Comparison of ENCODE assay signal across 11 cellular contexts in genomic region chr5:150672884-150673275, GRCh38. TPM values are rescaled to one million over a fixed set of nuclear protein-coding genes. Genes with fewer than 3 reads are reported as not detected.
DNase-seq lines count a peak whose midpoint lies in the region; ATAC-seq, FAIRE-seq and TF ChIP-seq lines count a peak whose summit lies in the region.
"Had no signal": no experiment of that assay in that cellular context is flagged by ENCODE, and none has a peak within 500 bp of the region (broad histone marks: within the 10 kb centered on the region; RNA-seq: fewer than 3 reads in every experiment).

No MANE protein-coding gene starts in this region.

- no peaks in the 10 kb centered on the region for H3K9me1 ChIP-seq in endothelial cell of umbilical vein (replicated peaks; ENCODE audit: control insufficient read depth, extremely low read depth, insufficient read depth, low read length)

- no peaks in the 10 kb centered on the region for H3K9me3 ChIP-seq in BE2C
- no peaks in the 10 kb centered on the region for H3K9me3 ChIP-seq in HUES6 (ENCODE audit: control insufficient read depth, insufficient read depth, low read depth, low read length)
- no peaks in the 10 kb centered on the region for H3K9me3 ChIP-seq in endothelial cell of umbilical vein (replicated peaks; ENCODE audit: control insufficient read depth, insufficient read depth, low read length)
- H3K9me3 ChIP-seq in neural progenitor cell (ENCODE audit: low read depth) = no peaks in the 10 kb centered on the region

- CTCF ChIA-PET in endothelial cell of umbilical vein (lab: Charles Lee) = interaction anchor here (0.6 to 3.0 kb wide), 7 partner anchors 10 to 113 kb away, joined by 3 to 16 read pairs (median 4); partner anchors contain the start of genes MYOZ3, RBM22 and SMIM3

- POLR2A ChIA-PET in endothelial cell of umbilical vein (lab: Charles Lee) = no interaction called here

- H3K4me3 ChIP-seq in BE2C (ENCODE audit: low read depth, low read length) (peak overlapping the region; percentile 67), HUES6 (ENCODE audit: low read depth, low read length) (peak overlapping the region; percentile 94), endothelial cell of umbilical vein (replicated peaks in 1 of 3; ENCODE audit: insufficient read depth in 1 of 3, low read depth in 1 of 3, low read length in 3 of 3) (peak overlapping the region in 2 of 3 experiments; percentile 53 to 55), neural progenitor cell (no peak overlapping the region)

- H3K4me2 ChIP-seq in endothelial cell of umbilical vein (ENCODE audit: insufficient read depth, low read length) (peak overlapping the region; percentile 65), neural progenitor cell (no peak overlapping the region)

- H3K27me3 ChIP-seq in BE2C (no peaks in the 10 kb centered on the region), HUES6 (ENCODE audit: control insufficient read depth, insufficient read depth, low read length) (no peaks in the 10 kb centered on the region), endothelial cell of umbilical vein (ENCODE audit: control insufficient read depth in 2 of 2, insufficient read depth in 2 of 2, low read length in 2 of 2) (peaks cover 6 to 12% of the 10 kb centered on the region in 2 experiments), neural progenitor cell (peaks cover 33% of the 10 kb centered on the region)

- peak overlapping the region; percentile 96 for H3K9ac ChIP-seq in HUES6 (ENCODE audit: low read length)
- H3K9ac ChIP-seq in endothelial cell of umbilical vein (replicated peaks; ENCODE audit: extremely low read depth, insufficient read depth, low read length) = no peak overlapping the region
- H3K9ac ChIP-seq in neural progenitor cell = no peak overlapping the region

- TF ChIP-seq CTCF in BE2C (IDR thresholded peaks at IDR 0.05; ENCODE audit: low read depth, low read length) (no peak), endothelial cell of umbilical vein (IDR thresholded peaks at IDR 0.05; ENCODE audit: extremely low read depth in 1 of 2, insufficient read depth in 1 of 2, low read depth in 1 of 2, low read length in 2 of 2) (no peak), neural progenitor cell (IDR thresholded peaks at IDR 0.05) (no peak)

- peaks cover 13% of the 10 kb centered on the region for H3K4me1 Mint-ChIP-seq in neural progenitor cell
- H3K4me1 Mint-ChIP-seq: memory B cell had no signal

- no peak overlapping the region for H3K27ac Mint-ChIP-seq in neural progenitor cell
- H3K27ac Mint-ChIP-seq: memory B cell had no signal

- ATAC-seq in GM19023 (IDR thresholded peaks at IDR 0.05; ENCODE audit: unreplicated experiment) = no peak
- ATAC-seq in HG03354 (IDR thresholded peaks at IDR 0.05; ENCODE audit: poor library complexity, severe bottlenecking, unreplicated experiment) = no peak

- H3K79me2 ChIP-seq in endothelial cell of umbilical vein (ENCODE audit: control insufficient read depth, insufficient read depth, low read length) = no peaks in the 10 kb centered on the region
- H3K79me2 ChIP-seq in neural progenitor cell (ENCODE audit: low read depth) = no peaks in the 10 kb centered on the region

- H3K36me3 Mint-ChIP-seq in neural progenitor cell = no peaks in the 10 kb centered on the region
- H3K36me3 Mint-ChIP-seq: memory B cell had no signal

- TF ChIP-seq POLR2A in endothelial cell of umbilical vein (IDR thresholded peaks at IDR 0.05; ENCODE audit: low read depth, low read length) = no peak

- H4K20me1 ChIP-seq in endothelial cell of umbilical vein (replicated peaks; ENCODE audit: control insufficient read depth, extremely low read depth, insufficient read depth, low read length) (no peaks in the 10 kb centered on the region), neural progenitor cell (ENCODE audit: low read depth) (no peaks in the 10 kb centered on the region)

- dilution Hi-C loops in endothelial cell of umbilical vein (cut with MboI; ENCODE audit: extremely low pct_ligation_motif_present, low sequenced_read_pairs) = no loop called here

- peaks cover 16% of the 10 kb centered on the region for H3F3A ChIP-seq in neural progenitor cell (ENCODE audit: low read depth)

- H3K4me1 ChIP-seq in BE2C (no peaks in the 10 kb centered on the region), HUES6 (ENCODE audit: control insufficient read depth, insufficient read depth, low read length) (peaks cover 31% of the 10 kb centered on the region), endothelial cell of umbilical vein (ENCODE audit: control insufficient read depth, extremely low read depth, insufficient read depth, low read length) (peaks cover 13% of the 10 kb centered on the region), neural progenitor cell (peaks cover 5% of the 10 kb centered on the region)

- intact Hi-C loops in endothelial cell of umbilical vein (cut with micrococcal nuclease) = no loop called here

- FAIRE-seq in endothelial cell of umbilical vein (lab: Jason Lieb, UNC) = no peak

- DNase-seq in BE2C (no peak), endothelial cell of umbilical vein (ENCODE audit: low read depth, low spot score) (no peak), neural progenitor cell (ENCODE audit: low spot score) (no peak), NCI-H1105 (lab: John Stamatoyannopoulos, UW) (no peak), NCI-H524 (lab: John Stamatoyannopoulos, UW) (no peak)
- DNase-seq: DMS79, NCI-H1048 had no signal

- no TSS peak for BruUV-seq in endothelial cell of umbilical vein (replicated peaks; lab: Mats Ljungman, UMichigan)

- H3K27ac ChIP-seq in HUES6 (ENCODE audit: low read depth, low read length) (peak overlapping the region; percentile 90; the same call in 1 of the 2 replicates), endothelial cell of umbilical vein (ENCODE audit: insufficient read depth, low read depth, low read length) (no peak overlapping the region), neural progenitor cell (no peak overlapping the region)

- H2AFZ ChIP-seq in endothelial cell of umbilical vein (ENCODE audit: low read depth, low read length) (peak overlapping the region; percentile 99), neural progenitor cell (replicated peaks) (no peak overlapping the region)

- peaks cover 21% of the 10 kb centered on the region for H3K27me3 Mint-ChIP-seq in neural progenitor cell (ENCODE audit: insufficient read depth, low read depth)

- H3K9me3 Mint-ChIP-seq in neural progenitor cell = peaks cover 2% of the 10 kb centered on the region
- H3K9me3 Mint-ChIP-seq: memory B cell had no signal

- H3K4me3 Mint-ChIP-seq in neural progenitor cell = peak overlapping the region; percentile 85

- no peaks in the 10 kb centered on the region for H3K36me3 ChIP-seq in BE2C
- 0 out of 2 replicates have a peak, but pooled peaks cover 9% of the 10 kb centered on the region for H3K36me3 ChIP-seq in HUES6 (ENCODE audit: control insufficient read depth, insufficient read depth, low read length)
- no peaks in the 10 kb centered on the region for H3K36me3 ChIP-seq in endothelial cell of umbilical vein (ENCODE audit: control insufficient read depth in 2 of 2, extremely low read depth in 1 of 2, insufficient read depth in 2 of 2, low read length in 2 of 2)
- no peaks in the 10 kb centered on the region for H3K36me3 ChIP-seq in neural progenitor cell

TF ChIP-seq in endothelial cell of umbilical vein, 7 proteins besides CTCF, POLR2A, EP300 and RAD21 (continues in another document):
- TF ChIP-seq FOS (IDR thresholded peaks at IDR 0.05; ENCODE audit: borderline replicate concordance, insufficient read depth, low read length) (no peak), GATA2 (IDR thresholded peaks at IDR 0.05; ENCODE audit: insufficient read depth, insufficient read length, low read depth, low read length) (no peak), JUN (IDR thresholded peaks at IDR 0.05; ENCODE audit: borderline replicate concordance, insufficient read depth, insufficient read length, low read depth) (no peak), POLR2AphosphoS5 (IDR thresholded peaks at IDR 0.05; ENCODE audit: insufficient read depth, low read depth, low read length) (no peak), EZH2 (IDR thresholded peaks at IDR 0.05; ENCODE audit: borderline replicate concordance, low read depth, low read length, severe bottlenecking) (no peak)

RNA-seq across cellular contexts. Expression of gene MYOZ3, which starts 11.8 kb away (rescaled TPM):
- polyA plus RNA-seq in BE2C (2012; ENCODE audit: insufficient read depth, insufficient read length, low read depth) = 1.4 TPM
- total RNA-seq in endothelial cell of umbilical vein (1.1 and 1.2 TPM in 2 replicates), neural progenitor cell (ENCODE audit: low replicate concordance) (0.43 and 0.90 TPM in 2 replicates)
- polyA plus RNA-seq in endothelial cell of umbilical vein = 0.43 and 0.59 TPM in 2 replicates
- polyA plus RNA-seq in endothelial cell of umbilical vein (2011; cell fraction: cytosol; rRNA removed) = 0.27 and 0.37 TPM in 2 replicates
- 0.55 and 0.80 TPM in 2 replicates for polyA plus RNA-seq in endothelial cell of umbilical vein (2011; cell fraction: nucleus; rRNA removed)
- 0.28 and 0.67 TPM in 2 replicates for polyA plus RNA-seq in endothelial cell of umbilical vein (2012)
- 0.68 and 0.75 TPM in 2 replicates for polyA minus RNA-seq in endothelial cell of umbilical vein
- not detected for polyA minus RNA-seq in endothelial cell of umbilical vein (2011; cell fraction: cytosol; rRNA and poly(A)+ RNA removed)
- 0.77 and 1.1 TPM in 2 replicates for polyA minus RNA-seq in endothelial cell of umbilical vein (2011; cell fraction: nucleus; rRNA and poly(A)+ RNA removed)

RNA-seq across cellular contexts. Expression of gene RBM22, which starts 28.0 kb away (rescaled TPM):
- 125 TPM for polyA plus RNA-seq in BE2C (2012; ENCODE audit: insufficient read depth, insufficient read length, low read depth)
- total RNA-seq in endothelial cell of umbilical vein (44.4 and 51.2 TPM in 2 replicates), neural progenitor cell (ENCODE audit: low replicate concordance) (46.1 and 52.4 TPM in 2 replicates)
- polyA plus RNA-seq in endothelial cell of umbilical vein = 37.0 and 41.8 TPM in 2 replicates
- polyA plus RNA-seq in endothelial cell of umbilical vein (2011; cell fraction: cytosol; rRNA removed) = 39.8 and 41.8 TPM in 2 replicates
- polyA plus RNA-seq in endothelial cell of umbilical vein (2011; cell fraction: nucleus; rRNA removed) = 85.3 and 110 TPM in 2 replicates
- polyA plus RNA-seq in endothelial cell of umbilical vein (2012) = 33.1 and 42.8 TPM in 2 replicates
- polyA minus RNA-seq in endothelial cell of umbilical vein = 34.4 and 36.8 TPM in 2 replicates
- polyA minus RNA-seq in endothelial cell of umbilical vein (2011; cell fraction: cytosol; rRNA and poly(A)+ RNA removed) = 18.9 TPM
- polyA minus RNA-seq in endothelial cell of umbilical vein (2011; cell fraction: nucleus; rRNA and poly(A)+ RNA removed) = 40.7 and 55.0 TPM in 2 replicates

RNA-seq across cellular contexts. Expression of gene SYNPO, which starts 32.4 kb away (rescaled TPM):
- 35.2 TPM for polyA plus RNA-seq in BE2C (2012; ENCODE audit: insufficient read depth, insufficient read length, low read depth)
- total RNA-seq in endothelial cell of umbilical vein (93.9 and 121 TPM in 2 replicates), neural progenitor cell (ENCODE audit: low replicate concordance) (0.41 and 1.3 TPM in 2 replicates)
- polyA plus RNA-seq in endothelial cell of umbilical vein = 56.9 and 68.4 TPM in 2 replicates
- polyA plus RNA-seq in endothelial cell of umbilical vein (2011; cell fraction: cytosol; rRNA removed) = 58.1 and 70.3 TPM in 2 replicates
- polyA plus RNA-seq in endothelial cell of umbilical vein (2011; cell fraction: nucleus; rRNA removed) = 80.9 and 110 TPM in 2 replicates
- polyA plus RNA-seq in endothelial cell of umbilical vein (2012) = 58.3 and 66.7 TPM in 2 replicates
- polyA minus RNA-seq in endothelial cell of umbilical vein = 84.2 and 147 TPM in 2 replicates
- polyA minus RNA-seq in endothelial cell of umbilical vein (2011; cell fraction: cytosol; rRNA and poly(A)+ RNA removed) = 8.7 TPM
- 66.6 and 71.2 TPM in 2 replicates for polyA minus RNA-seq in endothelial cell of umbilical vein (2011; cell fraction: nucleus; rRNA and poly(A)+ RNA removed)

Comparison
In these comparisons a context has a peak if more than half of its experiments do, and no peak if none do; other contexts are left out.
1. RNA of gene SYNPO, which starts 32.4 kb away (total RNA-seq): 93.9 to 121 TPM in endothelial cell of umbilical vein; 0.41 to 1.3 TPM in neural progenitor cell; every median in the first group is over 10 times any median in the second.